In genomic region chr1:43388021-43388575, GRCh38 we compare ENCODE assay signal across 10 cellular contexts. TPM values are rescaled to one million over a fixed set of nuclear protein-coding genes. Genes with fewer than 3 reads are reported as not detected.
DNase-seq lines count a peak whose midpoint lies in the region; ATAC-seq and TF ChIP-seq lines count a peak whose summit lies in the region.
"Had no signal": no experiment of that assay in that cellular context is flagged by ENCODE, and none has a peak within 500 bp of the region (broad histone marks: within the 10 kb centered on the region; RNA-seq: fewer than 3 reads in every experiment).

No MANE protein-coding gene starts in this region.

- H3K27ac Mint-ChIP-seq in stimulated activated naive CD8-positive, alpha-beta T cell treated with anti-CD3 and anti-CD28 coated beads, Interleukin-15, Interleukin-2, amounts not matched to agents 100 ng/mL and 50 ng/mL, for 24 hours = peak overlapping the region; percentile 100
- peak overlapping the region; percentile 99 for H3K27ac Mint-ChIP-seq in activated naive CD8-positive, alpha-beta T cell

- no peaks in the 10 kb centered on the region for H3K9me3 ChIP-seq in vagina
- H3K9me3 ChIP-seq: uterus had no signal

- no peak for TF ChIP-seq POLR2A in vagina (IDR thresholded peaks at IDR 0.05)

- no peak for TF ChIP-seq CTCF in vagina (IDR thresholded peaks at IDR 0.05)

- peak overlapping the region; percentile 82 to 89 for H3K4me3 ChIP-seq in vagina

- intact Hi-C loops in vagina (cut with DNase I) = no loop called here

- peaks cover 44% of the 10 kb centered on the region for H3K36me3 Mint-ChIP-seq in stimulated activated naive CD8-positive, alpha-beta T cell treated with anti-CD3 and anti-CD28 coated beads, Interleukin-15, Interleukin-2, amounts not matched to agents 100 ng/mL and 50 ng/mL, for 24 hours (ENCODE audit: low read depth)
- no peaks in the 10 kb centered on the region for H3K36me3 Mint-ChIP-seq in activated naive CD8-positive, alpha-beta T cell

- H3K4me1 Mint-ChIP-seq in stimulated activated naive CD8-positive, alpha-beta T cell treated with anti-CD3 and anti-CD28 coated beads, Interleukin-15, Interleukin-2, amounts not matched to agents 100 ng/mL and 50 ng/mL, for 24 hours (ENCODE audit: low read depth) = peaks cover 38% of the 10 kb centered on the region
- H3K4me1 Mint-ChIP-seq in activated naive CD8-positive, alpha-beta T cell (ENCODE audit: low read depth) = peaks cover 43% of the 10 kb centered on the region

- POLR2A ChIA-PET in HEK293T (lab: Yijun Ruan, JAX) = interaction anchor here (0.7 to 4.2 kb wide), 4 partner anchors 9 to 150 kb away, joined by 3 to 25 read pairs (median 3); partner anchors contain the start of gene CDC20

- CTCF ChIA-PET in HEK293T (lab: Yijun Ruan, JAX) = no interaction called here

- ATAC-seq in stimulated activated naive CD8-positive, alpha-beta T cell treated with anti-CD3 and anti-CD28 coated beads, Interleukin-15, Interleukin-2, amounts not matched to agents 100 U/mL and 50 U/mL, for 24 hours = no peak
- ATAC-seq in activated CD4-positive, CD25-positive, alpha-beta regulatory T cell treated with anti-CD3 and anti-CD28 coated beads, Interleukin-2, amount 50 U/mL, for 24 hours = no peak

- H3K36me3 ChIP-seq in vagina = peaks cover 0 to 40% of the 10 kb centered on the region in 2 donors
- H3K36me3 ChIP-seq: uterus had no signal

- H3K27me3 ChIP-seq in vagina = no peaks in the 10 kb centered on the region
- H3K27me3 ChIP-seq: uterus had no signal

- peak overlapping the region; percentile 100 for H3K4me3 Mint-ChIP-seq in stimulated activated naive CD8-positive, alpha-beta T cell treated with anti-CD3 and anti-CD28 coated beads, Interleukin-15, Interleukin-2, amounts not matched to agents 100 ng/mL and 50 ng/mL, for 24 hours
- H3K4me3 Mint-ChIP-seq in activated naive CD8-positive, alpha-beta T cell = peak overlapping the region; percentile 100

- H3K4me1 ChIP-seq in vagina = peaks cover 33% of the 10 kb centered on the region

- H3K27me3 Mint-ChIP-seq in stimulated activated naive CD8-positive, alpha-beta T cell treated with anti-CD3 and anti-CD28 coated beads, Interleukin-15, Interleukin-2, amounts not matched to agents 100 ng/mL and 50 ng/mL, for 24 hours = no peaks in the 10 kb centered on the region
- H3K27me3 Mint-ChIP-seq in activated naive CD8-positive, alpha-beta T cell = no peaks in the 10 kb centered on the region

- no peaks in the 10 kb centered on the region for H3K9me3 Mint-ChIP-seq in stimulated activated naive CD8-positive, alpha-beta T cell treated with anti-CD3 and anti-CD28 coated beads, Interleukin-15, Interleukin-2, amounts not matched to agents 100 ng/mL and 50 ng/mL, for 24 hours
- H3K9me3 Mint-ChIP-seq in activated naive CD8-positive, alpha-beta T cell (ENCODE audit: low read depth) = no peaks in the 10 kb centered on the region

- DNase-seq in stimulated activated naive CD8-positive, alpha-beta T cell treated with anti-CD3 and anti-CD28 coated beads, Interleukin-15, Interleukin-2, amounts not matched to agents 100 U/mL and 50 U/mL, for 24 hours = no peak
- DNase-seq in kidney tubule cell (ENCODE audit: low spot score) (peak; percentile 22), vagina (ENCODE audit: extremely low spot score in 2 of 2) (no peak), HEK293T (ENCODE audit: extremely low spot score) (no peak), LoVo (ENCODE audit: low spot score) (no peak)
- DNase-seq: uterus had no signal

- no peak overlapping the region for H3K27ac ChIP-seq in vagina

TF ChIP-seq in HEK293T, 16 proteins besides CTCF, POLR2A, EP300 and RAD21:
- TF ChIP-seq ZNF384 (IDR thresholded peaks at IDR 0.05) (no peak), FOXK2 (IDR thresholded peaks at IDR 0.05) (no peak), ELF4 (IDR thresholded peaks at IDR 0.05) (no peak), BHLHE40 (IDR thresholded peaks at IDR 0.05; ENCODE audit: borderline replicate concordance) (no peak)

RNA-seq across cellular contexts. Expression of gene MED8, which starts 1.5 kb away (rescaled TPM):
- 33.6 TPM for total RNA-seq in vagina

RNA-seq across cellular contexts. Expression of gene SZT2, which starts 1.6 kb away (rescaled TPM):
- total RNA-seq in vagina = 42.5 TPM

RNA-seq across cellular contexts. Expression of gene ELOVL1, which starts 20.3 kb away (rescaled TPM):
- total RNA-seq in vagina = 62.1 TPM

RNA-seq across cellular contexts. Expression of gene CDC20, which starts 29.3 kb away (rescaled TPM):
- 11.0 TPM for total RNA-seq in vagina

RNA-seq across cellular contexts. Expression of gene MPL, which starts 50.5 kb away (rescaled TPM):
- not detected for total RNA-seq in vagina
- total RNA-seq: T-helper 1 cell treated with Interleukin-12 subunit alpha and Interleukin-12 subunit beta and Interleukin-4 antibody, amounts not matched to agents 30 ng/mL and 1 ng/mL, for 36 hours had no signal
